In the genomic region with DNA sequence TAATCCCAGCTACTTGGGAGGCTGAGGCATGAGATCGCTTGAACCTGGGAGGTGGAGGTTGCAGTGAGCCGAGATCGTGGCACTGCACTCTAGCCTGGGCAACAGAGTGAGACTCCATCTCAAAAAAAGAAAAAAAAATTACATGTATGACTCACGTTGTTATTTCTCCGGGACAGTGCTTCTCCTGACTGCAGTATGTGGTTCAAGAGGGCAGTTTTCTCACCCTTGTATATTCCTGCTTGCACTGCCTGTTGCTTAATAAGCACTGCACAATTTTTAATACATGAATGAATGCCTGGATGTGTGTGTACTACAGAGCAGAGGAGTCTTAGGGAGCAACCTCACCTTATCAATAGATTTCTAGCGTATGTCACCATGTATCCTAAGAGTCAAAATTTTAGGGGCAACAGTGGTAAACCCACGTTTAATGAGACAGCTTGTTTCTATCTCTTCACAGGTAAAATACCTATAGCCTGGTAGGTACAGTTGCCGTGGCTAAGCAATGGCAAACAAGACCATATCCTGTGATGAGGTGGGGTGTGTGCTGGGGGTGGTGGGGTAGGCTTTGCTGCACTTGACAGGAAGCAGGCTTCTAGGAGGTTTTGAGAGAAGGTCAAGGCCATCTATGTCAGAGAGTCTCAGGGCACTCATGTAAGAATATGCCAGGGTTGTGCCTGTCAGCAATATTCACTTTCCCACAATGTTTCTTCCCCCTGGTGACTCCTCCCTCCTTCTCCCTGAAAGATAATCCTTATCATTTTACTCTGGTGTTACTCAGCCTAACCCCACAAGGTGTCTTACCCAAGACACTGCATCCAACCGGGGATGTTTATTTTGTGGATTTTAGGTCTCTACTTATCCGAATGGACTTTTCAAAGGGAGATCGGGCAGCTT, we compare ENCODE assay signal across 16 cellular contexts. TPM values are rescaled to one million over a fixed set of nuclear protein-coding genes. Genes with fewer than 3 reads are reported as not detected.
DNase-seq lines count a peak whose midpoint lies in the region; ATAC-seq lines count a peak whose summit lies in the region.
"Had no signal": no experiment of that assay in that cellular context is flagged by ENCODE, and none has a peak within 500 bp of the region (broad histone marks: within the 10 kb centered on the region; RNA-seq: fewer than 3 reads in every experiment).

No MANE protein-coding gene starts in this region.

- H3K4me1 ChIP-seq in HUES48 (ENCODE audit: control insufficient read depth, insufficient read depth, low read length) (0 out of 2 replicates have a peak, but pooled peaks cover 2% of the 10 kb centered on the region), mesodermal cell (ENCODE audit: control insufficient read depth, insufficient read depth, low read length, poor library complexity, severe bottlenecking) (peaks cover 22% of the 10 kb centered on the region)
- H3K4me1 ChIP-seq: HAP-1, sigmoid colon had no signal

- H3K27ac ChIP-seq in HUES48 (ENCODE audit: low read depth, low read length): peak overlapping the region; percentile 30
- peak overlapping the region; percentile 32 for H3K27ac ChIP-seq in mesodermal cell (ENCODE audit: low read depth, low read length, severe bottlenecking)
- H3K27ac ChIP-seq: sigmoid colon had no signal

- H3K9ac ChIP-seq in HUES48 (ENCODE audit: low read depth, low read length): no peak overlapping the region

- no peaks in the 10 kb centered on the region for H3K36me3 Mint-ChIP-seq in activated naive CD8-positive, alpha-beta T cell treated with anti-CD3 and anti-CD28 coated beads, Interleukin-2, amount 50 U/mL, for 24 hours (ENCODE audit: low read depth)
- H3K36me3 Mint-ChIP-seq in T-cell: no peaks in the 10 kb centered on the region
- H3K36me3 Mint-ChIP-seq: CD8-positive, alpha-beta T cell had no signal

- H3K27ac Mint-ChIP-seq in activated naive CD8-positive, alpha-beta T cell treated with anti-CD3 and anti-CD28 coated beads, Interleukin-2, amount 50 U/mL, for 24 hours: peak overlapping the region; percentile 83
- no peak overlapping the region for H3K27ac Mint-ChIP-seq in T-cell
- H3K27ac Mint-ChIP-seq: CD8-positive, alpha-beta T cell had no signal

- peak; percentile 47 for ATAC-seq in activated naive CD8-positive, alpha-beta T cell treated with anti-CD3 and anti-CD28 coated beads, Interleukin-2, amount 50 U/mL, for 24 hours
- no peak for ATAC-seq in T-cell (replicated peaks in 1 of 4)
- ATAC-seq: CD8-positive, alpha-beta T cell had no signal

- DNase-seq in Daoy (ENCODE audit: low read depth) (peak; percentile 4), NAMALWA (ENCODE audit: low spot score) (no peak), AG20443 (ENCODE audit: low spot score) (no peak), T-cell (no peak), anterior cingulate cortex (lab: John Stamatoyannopoulos, UW) (no peak)
- peak; percentile 10 for DNase-seq in activated naive CD8-positive, alpha-beta T cell treated with anti-CD3 and anti-CD28 coated beads, Interleukin-2, amount 50 U/mL, for 24 hours
- DNase-seq: activated CD4-positive, alpha-beta T cell treated with anti-CD3 and anti-CD28 coated beads for 1 hour; CD8-positive, alpha-beta T cell; central memory CD4-positive, alpha-beta T cell; hippocampal formation; left ventricle myocardium superior; MM.1S; sigmoid colon had no signal

- H3K9me3 ChIP-seq in HUES48 (ENCODE audit: control insufficient read depth, insufficient read depth, low read length) (no peaks in the 10 kb centered on the region), mesodermal cell (ENCODE audit: control insufficient read depth, low read length) (peaks cover 6% of the 10 kb centered on the region)
- H3K9me3 ChIP-seq: HAP-1, sigmoid colon had no signal

- H3K27me3 ChIP-seq in HUES48 (ENCODE audit: control insufficient read depth, insufficient read depth, low read length): no peaks in the 10 kb centered on the region
- H3K27me3 ChIP-seq: sigmoid colon had no signal

- 79 to 83% methylated on average over 3 to 6 of the region's 11 CpGs for WGBS in mesodermal cell (ENCODE audit: insufficient coverage in 2 of 2), 2 experiments

- POLR2A ChIA-PET in T-cell (lab: Charles Lee): no interaction called here

- H3K4me1 Mint-ChIP-seq in activated naive CD8-positive, alpha-beta T cell treated with anti-CD3 and anti-CD28 coated beads, Interleukin-2, amount 50 U/mL, for 24 hours: peaks cover 28% of the 10 kb centered on the region
- peaks cover 0 to 6% (median 0%) of the 10 kb centered on the region in 3 donors for H3K4me1 Mint-ChIP-seq in T-cell

- peaks cover 4% of the 10 kb centered on the region for H3K9me3 Mint-ChIP-seq in activated naive CD8-positive, alpha-beta T cell treated with anti-CD3 and anti-CD28 coated beads, Interleukin-2, amount 50 U/mL, for 24 hours
- no peaks in the 10 kb centered on the region for H3K9me3 Mint-ChIP-seq in T-cell
- H3K9me3 Mint-ChIP-seq: CD8-positive, alpha-beta T cell had no signal

- CTCF ChIA-PET in T-cell (lab: Charles Lee): no interaction called here

- H3K36me3 ChIP-seq in HUES48 (ENCODE audit: control insufficient read depth, insufficient read depth, low read length) (no peaks in the 10 kb centered on the region), mesodermal cell (ENCODE audit: control insufficient read depth, insufficient read depth, low read length) (no peaks in the 10 kb centered on the region)
- H3K36me3 ChIP-seq: HAP-1, sigmoid colon had no signal

- H3K4me3 ChIP-seq in HUES48 (ENCODE audit: low read depth, low read length) (no peak overlapping the region), mesodermal cell (ENCODE audit: extremely low read depth, insufficient read depth, low read length, poor library complexity, severe bottlenecking) (peak overlapping the region; percentile 5)
- H3K4me3 ChIP-seq: HAP-1, sigmoid colon had no signal

- H3K27me3 Mint-ChIP-seq in activated naive CD8-positive, alpha-beta T cell treated with anti-CD3 and anti-CD28 coated beads, Interleukin-2, amount 50 U/mL, for 24 hours: peaks cover 6% of the 10 kb centered on the region
- H3K27me3 Mint-ChIP-seq in T-cell: peaks cover 4 to 9% of the 10 kb centered on the region in 2 donors

- no peak overlapping the region for H3K4me3 Mint-ChIP-seq in activated naive CD8-positive, alpha-beta T cell treated with anti-CD3 and anti-CD28 coated beads, Interleukin-2, amount 50 U/mL, for 24 hours
- no peak overlapping the region for H3K4me3 Mint-ChIP-seq in T-cell
- H3K4me3 Mint-ChIP-seq: CD8-positive, alpha-beta T cell had no signal

RNA-seq across cellular contexts. Expression of a gene that starts 36.9 kb away (rescaled TPM):
- total RNA-seq in Daoy (2014; rRNA removed; shearing (Covaris generic)): 25.5 and 26.1 TPM in 2 replicates
- polyA plus RNA-seq in mesodermal cell (2013, experiment 1 of 2): 72.8 TPM
- 70.5 TPM for polyA plus RNA-seq in mesodermal cell (2013, experiment 2 of 2)
- total RNA-seq in T-cell: 10 to 100 TPM; 45.3 to 64.2 (median 52.0) TPM

Comparison
In these comparisons a context has a peak if more than half of its experiments do, and no peak if none do; other contexts are left out.
1. DNase-seq: peak in Daoy (single experiment) and activated naive CD8-positive, alpha-beta T cell treated with anti-CD3 and anti-CD28 coated beads, Interleukin-2, amount 50 U/mL, for 24 hours (single experiment); none in NAMALWA (single experiment), AG20443 (single experiment), T-cell (0 of 34) and anterior cingulate cortex (0 of 58).